In the genomic region with DNA sequence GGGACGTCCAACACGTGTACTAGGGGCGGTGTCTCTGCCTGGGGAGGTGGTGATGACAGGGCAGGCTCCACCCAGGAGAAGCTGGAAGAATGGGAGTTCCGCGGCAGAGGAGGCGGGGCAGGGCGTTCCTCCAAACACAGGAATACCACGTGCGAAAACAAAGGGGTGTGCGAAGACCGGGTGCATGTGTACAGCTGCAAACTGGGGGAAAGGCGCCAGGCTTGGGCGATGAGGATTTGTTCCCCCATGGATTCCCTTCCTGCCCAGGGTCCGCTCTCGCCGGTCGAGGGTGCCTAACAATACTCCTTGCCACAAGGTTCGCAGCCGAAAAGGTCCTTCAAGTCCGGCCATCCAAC, we compare ENCODE assay signal across 8 cellular contexts.
DNase-seq lines count a peak whose midpoint lies in the region; ATAC-seq and TF ChIP-seq lines count a peak whose summit lies in the region.

No MANE protein-coding gene starts in this region.

- H3K4me3 Mint-ChIP-seq in nephron, result peak overlapping the region; percentile 95 to 98 (median 97)

- H3K4me1 ChIP-seq in HUES6 (ENCODE audit: control insufficient read depth, insufficient read depth, low read length) (peaks cover 25% of the 10 kb centered on the region), OCI-LY3 (ENCODE audit: low read length) (peaks cover 46% of the 10 kb centered on the region)

- H3K27ac ChIP-seq in HUES6 (ENCODE audit: low read depth, low read length), result no peak overlapping the region
- H3K27ac ChIP-seq in OCI-LY3 (ENCODE audit: low read length), result no peak overlapping the region

- peak overlapping the region; percentile 94 for H3K4me3 ChIP-seq in AG10803 (ENCODE audit: low read length)
- peak overlapping the region; percentile 79 for H3K4me3 ChIP-seq in HUES6 (ENCODE audit: low read depth, low read length)
- peak overlapping the region; percentile 97 for H3K4me3 ChIP-seq in OCI-LY3 (ENCODE audit: low read length)
- peak overlapping the region; percentile 89 for H3K4me3 ChIP-seq in fibroblast of pulmonary artery (replicated peaks; ENCODE audit: low read depth, low read length)

- H2AFZ ChIP-seq in OCI-LY3 (ENCODE audit: low read depth, low read length), result peak overlapping the region; percentile 98

- peaks cover 21% of the 10 kb centered on the region for H3K36me3 Mint-ChIP-seq in nephron (ENCODE audit: low read depth)

- H3K36me3 ChIP-seq in HUES6 (ENCODE audit: control insufficient read depth, insufficient read depth, low read length), result peaks cover 15% of the 10 kb centered on the region
- H3K36me3 ChIP-seq in OCI-LY3 (replicated peaks; ENCODE audit: low read depth, low read length), result peaks cover 10% of the 10 kb centered on the region

- peak overlapping the region; percentile 43 to 87 (median 64) for H3K27ac Mint-ChIP-seq in nephron

- peaks cover 6% of the 10 kb centered on the region for H3K9me3 Mint-ChIP-seq in nephron

- peaks cover 45% of the 10 kb centered on the region for H3K79me2 ChIP-seq in OCI-LY3 (ENCODE audit: low read length)

- H3K4me1 Mint-ChIP-seq in nephron, result peaks cover 28% of the 10 kb centered on the region

- peak; percentile 77 for DNase-seq in AG10803 (ENCODE audit: low read depth)
- peak; percentile 22 for DNase-seq in activated T-helper 1 cell treated with Interleukin-2 at 50 U/mL for 16 hours (ENCODE audit: low read depth)
- DNase-seq in fibroblast of pulmonary artery (ENCODE audit: low read depth), result peak; percentile 87
- peak; percentile 77 for DNase-seq in stromal cell of bone marrow (ENCODE audit: low read depth)

- peak; percentile 6 for ATAC-seq in GM19438 (IDR thresholded peaks at IDR 0.05; ENCODE audit: low read depth, unreplicated experiment)

- H3K27me3 ChIP-seq in HUES6 (ENCODE audit: control insufficient read depth, insufficient read depth, low read length) (no peaks in the 10 kb centered on the region), OCI-LY3 (ENCODE audit: low read depth, low read length) (no peaks in the 10 kb centered on the region)

- TF ChIP-seq CTCF in AG10803 (conservative IDR thresholded peaks at IDR 0.05; ENCODE audit: low read length) (no peak), OCI-LY3 (IDR thresholded peaks at IDR 0.05; ENCODE audit: low read depth, low read length) (no peak), fibroblast of pulmonary artery (IDR thresholded peaks at IDR 0.05; ENCODE audit: low read length, missing control alignments) (no peak), nephron (IDR thresholded peaks at IDR 0.05; ENCODE audit: unreplicated experiment in 3 of 3) (no peak)

- peak overlapping the region; percentile 76 for H3K4me2 ChIP-seq in OCI-LY3 (ENCODE audit: low read length)

- H3K9me3 ChIP-seq in HUES6 (ENCODE audit: control insufficient read depth, insufficient read depth, low read depth, low read length) (no peaks in the 10 kb centered on the region), OCI-LY3 (ENCODE audit: insufficient read depth, low read length) (no peaks in the 10 kb centered on the region)

- H3K9ac ChIP-seq in HUES6 (ENCODE audit: low read length) (peak overlapping the region; percentile 12), OCI-LY3 (ENCODE audit: low read length) (peak overlapping the region; percentile 47)

- no peaks in the 10 kb centered on the region for H3K27me3 Mint-ChIP-seq in nephron (ENCODE audit: low read depth)

- H4K20me1 ChIP-seq in OCI-LY3 (ENCODE audit: insufficient read depth, low read length), result no peaks in the 10 kb centered on the region

Comparison
In these comparisons a context has a peak if more than half of its experiments do, and no peak if none do; other contexts are left out.
1. DNase-seq: peak in every context shown above with its lines; median percentile 87 in fibroblast of pulmonary artery; 77 in AG10803; 77 in stromal cell of bone marrow; 22 in activated T-helper 1 cell treated with Interleukin-2 at 50 U/mL for 16 hours.